12 cellular contexts compared by ENCODE assay signal in genomic region chr14:59359451-59360124, GRCh38.
DNase-seq lines count a peak whose midpoint lies in the region; ATAC-seq, FAIRE-seq and TF ChIP-seq lines count a peak whose summit lies in the region.
"Had no signal": no experiment of that assay in that cellular context is flagged by ENCODE, and none has a peak within 500 bp of the region (broad histone marks: within the 10 kb centered on the region; RNA-seq: fewer than 3 reads in every experiment).

No MANE protein-coding gene starts in this region.

- ATAC-seq in K562 = no peak
- ATAC-seq: activated CD8-positive, alpha-beta memory T cell treated with anti-CD3 and anti-CD28 coated beads, Interleukin-2, amount 10 ng/mL, durations not matched to agents 7 days and 5 days had no signal

- H3K9ac ChIP-seq in K562 (ENCODE audit: insufficient read depth in 1 of 2, low read depth in 2 of 2, low read length in 2 of 2) (no peak overlapping the region), smooth muscle cell (ENCODE audit: low read depth) (no peak overlapping the region)

- H3K27me3 ChIP-seq in K562 (ENCODE audit: control insufficient read depth in 2 of 2, insufficient read depth in 2 of 2, low read length in 2 of 2) (no peaks in the 10 kb centered on the region), smooth muscle cell (ENCODE audit: low read depth) (no peaks in the 10 kb centered on the region), WERI-Rb-1 (ENCODE audit: insufficient read depth, low read depth, severe bottlenecking) (no peaks in the 10 kb centered on the region)

- in situ Hi-C loops in K562 (cut with MboI) = no loop called here

- WGBS in K562 (ENCODE audit: insufficient coverage, low coverage, missing lambda C conversion rate) = 44% methylated on average over 4 of the region's 4 CpGs
- WGBS in smooth muscle cell (ENCODE audit: low lambda C conversion rate) = 80% methylated on average over 4 of the region's 4 CpGs

- no peak for FAIRE-seq in K562 (lab: Jason Lieb, UNC)
- FAIRE-seq: bronchial epithelial cell had no signal

- no peaks in the 10 kb centered on the region for H3K79me2 ChIP-seq in K562 (ENCODE audit: control insufficient read depth, insufficient read depth, low read length)
- no peaks in the 10 kb centered on the region for H3K79me2 ChIP-seq in smooth muscle cell (ENCODE audit: low read depth)

- peaks cover 3% of the 10 kb centered on the region for H3K9me1 ChIP-seq in K562 (ENCODE audit: control insufficient read depth, insufficient read depth, low read length)

- no peaks in the 10 kb centered on the region for H3F3A ChIP-seq in smooth muscle cell (ENCODE audit: low read depth)

- no peak overlapping the region for H2AFZ ChIP-seq in K562 (ENCODE audit: low read depth, low read length)
- no peak overlapping the region for H2AFZ ChIP-seq in smooth muscle cell (ENCODE audit: low read depth)

- H3K4me1 ChIP-seq in K562 (replicated peaks in 1 of 2; ENCODE audit: control insufficient read depth in 2 of 2, insufficient read depth in 2 of 2, low read length in 2 of 2) = peaks cover 0 to 35% of the 10 kb centered on the region in 2 experiments; a peak in 3 of 5 replicates
- H3K4me1 ChIP-seq in smooth muscle cell (ENCODE audit: low read depth) = no peaks in the 10 kb centered on the region

- H3K9me3 ChIP-seq in K562 (replicated peaks; ENCODE audit: control insufficient read depth, insufficient read depth, low read depth, low read length) (no peaks in the 10 kb centered on the region), smooth muscle cell (replicated peaks; ENCODE audit: low read depth) (no peaks in the 10 kb centered on the region), WERI-Rb-1 (ENCODE audit: severe bottlenecking) (no peaks in the 10 kb centered on the region)

- DNase-seq in NCI-H510A treated with DMSO at 0.1 percent for 48 hours (lab: John Stamatoyannopoulos, UW) (peak; percentile 56), NCI-H510A (lab: John Stamatoyannopoulos, UW) (no peak), NCI-H2029 (lab: John Stamatoyannopoulos, UW) (peak; percentile 16), K562 (ENCODE audit: extremely low read depth in 1 of 4, low spot score in 3 of 4) (no peak), smooth muscle cell (lab: John Stamatoyannopoulos, UW; ENCODE audit: unreplicated experiment) (no peak), WERI-Rb-1 (no peak), amygdala (lab: John Stamatoyannopoulos, UW) (no peak), Ammon's horn (ENCODE audit: low spot score) (no peak)
- DNase-seq: activated CD8-positive, alpha-beta memory T cell treated with anti-CD3 and anti-CD28 coated beads, Interleukin-2, amount 10 ng/mL, durations not matched to agents 7 days and 5 days; NCI-H2171 treated with DMSO at 0.1 percent for 48 hours had no signal

- H3K27ac ChIP-seq in K562 (ENCODE audit: extremely low read depth, low read depth, low read length) = no peak overlapping the region
- H3K27ac ChIP-seq in smooth muscle cell (ENCODE audit: low read depth) = peak overlapping the region; percentile 20
- no peak overlapping the region for H3K27ac ChIP-seq in WERI-Rb-1

- BruUV-seq in K562 (replicated peaks; lab: Mats Ljungman, UMichigan) = no TSS peak

- H3K36me3 ChIP-seq in K562 (ENCODE audit: control insufficient read depth, insufficient read depth, low read length) (peaks cover 8% of the 10 kb centered on the region; the same call in 2 of the 3 replicates), smooth muscle cell (ENCODE audit: low read depth) (no peaks in the 10 kb centered on the region), WERI-Rb-1 (peaks cover 59% of the 10 kb centered on the region)

- no peak for TF ChIP-seq EP300 in K562 (IDR thresholded peaks at IDR 0.05; ENCODE audit: low read length)

- POLR2A ChIA-PET in K562 (lab: Yijun Ruan, JAX) = no interaction called here

- no peak overlapping the region for H3K4me3 ChIP-seq in K562
- no peak overlapping the region for H3K4me3 ChIP-seq in smooth muscle cell
- no peak overlapping the region for H3K4me3 ChIP-seq in WERI-Rb-1 (ENCODE audit: low read depth, low read length)
- H3K4me3 ChIP-seq: lung had no signal

- no peak for TF ChIP-seq POLR2A in K562 (conservative IDR thresholded peaks at IDR 0.05)

- TF ChIP-seq RAD21 in K562 (CRISPR knock-in tag; conservative IDR thresholded peaks at IDR 0.05 in 1 of 2, IDR thresholded peaks at IDR 0.05 in 1 of 2) = no peak

- intact Hi-C loops in K562 (cut with micrococcal nuclease) = no loop called here

- CTCF ChIA-PET in K562 (lab: Yijun Ruan, JAX; ENCODE audit: low intra/inter-chr PET ratio) = no interaction called here

- TF ChIP-seq CTCF in K562 (IDR thresholded peaks at IDR 0.05 in 2 of 3, conservative IDR thresholded peaks at IDR 0.05 in 1 of 3; ENCODE audit: insufficient read depth in 2 of 3, low read depth in 1 of 3, low read length in 3 of 3) (no peak), smooth muscle cell (IDR thresholded peaks at IDR 0.05; ENCODE audit: borderline replicate concordance, insufficient read depth, poor library complexity, severe bottlenecking) (no peak), WERI-Rb-1 (IDR thresholded peaks at IDR 0.05; ENCODE audit: low read depth, low read length) (no peak)

- H4K20me1 ChIP-seq in K562 (replicated peaks; ENCODE audit: control insufficient read depth, insufficient read depth, low read length) (no peaks in the 10 kb centered on the region), smooth muscle cell (ENCODE audit: low read depth) (no peaks in the 10 kb centered on the region)

- H3K4me2 ChIP-seq in K562 (ENCODE audit: insufficient read depth, low read length) = no peak overlapping the region
- H3K4me2 ChIP-seq in smooth muscle cell = no peak overlapping the region

TF ChIP-seq in K562, 482 proteins besides CTCF, POLR2A, EP300 and RAD21:
- TF ChIP-seq RBM39 (optimal IDR thresholded peaks at IDR 0.05; ENCODE audit: low read depth, low read length) = no peak
- TF ChIP-seq NFIC (IDR thresholded peaks at IDR 0.05) = 0 out of 2 replicates have a peak, but pooled peaks have one; percentile 13

Comparison
In these comparisons a context has a peak if more than half of its experiments do, and no peak if none do; other contexts are left out.
1. DNase-seq: peak in NCI-H510A treated with DMSO at 0.1 percent for 48 hours (single experiment) and NCI-H2029 (single experiment); none in NCI-H510A (single experiment), K562 (0 of 4), smooth muscle cell (single experiment), WERI-Rb-1 (single experiment), amygdala (0 of 56) and Ammon's horn (single experiment).